In genomic region chr16:70804153-70804728, GRCh38 we compare ENCODE assay signal across 12 cellular contexts. TPM values are rescaled to one million over a fixed set of nuclear protein-coding genes. Genes with fewer than 3 reads are reported as not detected.
DNase-seq lines count a peak whose midpoint lies in the region; ATAC-seq and TF ChIP-seq lines count a peak whose summit lies in the region.
"Had no signal": no experiment of that assay in that cellular context is flagged by ENCODE, and none has a peak within 500 bp of the region (broad histone marks: within the 10 kb centered on the region; RNA-seq: fewer than 3 reads in every experiment).

No MANE protein-coding gene starts in this region.

- H3K4me3 ChIP-seq in RWPE2 (ENCODE audit: severe bottlenecking), result no peak overlapping the region
- no peak overlapping the region for H3K4me3 ChIP-seq in transverse colon
- no peak overlapping the region for H3K4me3 ChIP-seq in aorta (ENCODE audit: low read length in 2 of 2)
- no peak overlapping the region for H3K4me3 ChIP-seq in spleen

- in situ Hi-C loops in transverse colon (cut with MboI; ENCODE audit: low pct_ligation_motif_present in 1 of 4, low pct_unique_long_range_greater_than_20kb in 1 of 4, low sequenced_read_pairs in 3 of 4), result no loop called here

- peak; percentile 97 for DNase-seq in A172 (ENCODE audit: low spot score)
- DNase-seq in HCEC 1CT, result peak; percentile 94
- no peak for DNase-seq in RWPE2 (ENCODE audit: low spot score)
- DNase-seq in fibroblast of peridontal ligament (ENCODE audit: extremely low read depth), result peak; percentile 92
- DNase-seq in transverse colon, result no peak
- no peak for DNase-seq in aorta
- no peak for DNase-seq in spleen
- DNase-seq: activated T-cell treated with anti-CD3 and anti-CD28 coated beads for 4 hours, NCI-H187 had no signal

- TF ChIP-seq EP300 in transverse colon (IDR thresholded peaks at IDR 0.05; ENCODE audit: low read depth), result no peak

- intact Hi-C loops in transverse colon (cut with DNase I; ENCODE audit: low total_unique reads) (no loop called here), aorta (cut with DNase I) (no loop called here), spleen (cut with DNase I; ENCODE audit: low total_unique reads) (no loop called here)

- TF ChIP-seq CTCF in RWPE2 (IDR thresholded peaks at IDR 0.05; ENCODE audit: poor library complexity, severe bottlenecking) (no peak), transverse colon (IDR thresholded peaks at IDR 0.05) (no peak), spleen (IDR thresholded peaks at IDR 0.05 in 8 of 11, conservative IDR thresholded peaks at IDR 0.05 in 3 of 11) (no peak)

- TF ChIP-seq POLR2A in transverse colon (IDR thresholded peaks at IDR 0.05) (no peak), spleen (IDR thresholded peaks at IDR 0.05) (no peak)

- no peaks in the 10 kb centered on the region for H3K9me3 ChIP-seq in RWPE2 (ENCODE audit: severe bottlenecking)
- H3K9me3 ChIP-seq in transverse colon, result no peaks in the 10 kb centered on the region
- peaks cover 3% of the 10 kb centered on the region for H3K9me3 ChIP-seq in aorta (ENCODE audit: control insufficient read depth, low read length)
- H3K9me3 ChIP-seq in spleen, result peaks cover 0 to 10% (median 7%) of the 10 kb centered on the region in 8 donors
- H3K9me3 ChIP-seq: neutrophil had no signal

- ATAC-seq in RWPE2 (ENCODE audit: low read depth) (peak; percentile 27), aorta (ENCODE audit: low FRiP score) (no peak), GM18511 (IDR thresholded peaks at IDR 0.05; ENCODE audit: unreplicated experiment) (no peak)

- H3K4me1 ChIP-seq in RWPE2 (ENCODE audit: insufficient read depth, poor library complexity, severe bottlenecking) (peaks cover 31% of the 10 kb centered on the region), transverse colon (peaks cover 10 to 13% (median 11%) of the 10 kb centered on the region in 4 donors), aorta (ENCODE audit: control insufficient read depth in 1 of 2, insufficient read depth in 2 of 2, low read length in 2 of 2) (no peaks in the 10 kb centered on the region), spleen (peaks cover 7 to 22% (median 18%) of the 10 kb centered on the region in 6 donors)

- no peaks in the 10 kb centered on the region for H3K36me3 ChIP-seq in RWPE2 (ENCODE audit: low read depth)
- H3K36me3 ChIP-seq in transverse colon, result no peaks in the 10 kb centered on the region
- H3K36me3 ChIP-seq in aorta (ENCODE audit: control insufficient read depth in 1 of 2, insufficient read depth in 2 of 2, low read length in 1 of 2), result no peaks in the 10 kb centered on the region
- H3K36me3 ChIP-seq in spleen, result peaks cover 0 to 2% (median 0%) of the 10 kb centered on the region in 6 donors
- H3K36me3 ChIP-seq: neutrophil had no signal

- H3K27me3 ChIP-seq in RWPE2 (ENCODE audit: insufficient read depth, poor library complexity, severe bottlenecking), result no peaks in the 10 kb centered on the region
- peaks cover 5% of the 10 kb centered on the region for H3K27me3 ChIP-seq in transverse colon
- no peaks in the 10 kb centered on the region for H3K27me3 ChIP-seq in aorta (ENCODE audit: control insufficient read depth in 1 of 2, insufficient read depth in 2 of 2, low read length in 1 of 2)
- peaks cover 0 to 25% (median 0%) of the 10 kb centered on the region in 7 donors for H3K27me3 ChIP-seq in spleen (replicated peaks in 1 of 7)

- H3K27ac ChIP-seq in RWPE2 (ENCODE audit: poor library complexity, severe bottlenecking) (peak overlapping the region; percentile 84), transverse colon (no peak overlapping the region), aorta (ENCODE audit: low read depth in 1 of 2, low read length in 2 of 2) (no peak overlapping the region), spleen (no peak overlapping the region)
- H3K27ac ChIP-seq: C4-2B, neutrophil had no signal

- 72 to 75% methylated on average over 8 of the region's 8 CpGs for WGBS in transverse colon (ENCODE audit: low coverage in 1 of 2), 2 donors
- 63 to 65% methylated on average over 8 of the region's 8 CpGs for WGBS in aorta, 2 donors
- 57 to 64% (median 60%) methylated on average over 8 of the region's 8 CpGs for WGBS in spleen, 5 donors

RNA-seq across cellular contexts. Expression of gene VAC14, which starts 3.3 kb away (rescaled TPM):
- total RNA-seq in A172 (2014; rRNA removed; shearing (Covaris generic)), result 58.8 and 66.5 TPM in 2 replicates
- total RNA-seq in transverse colon, result 100 to 1,000 TPM in 1 of 4 donors, 10 to 100 TPM in 3; 37.2 to 270 (median 64.3) TPM
- total RNA-seq in aorta, result 10 to 100 TPM; 24.6 to 25.0 TPM
- 10 to 100 TPM; 19.8 to 24.8 TPM for polyA plus RNA-seq in aorta
- 10 to 100 TPM; 43.4 to 70.0 (median 55.5) TPM for total RNA-seq in spleen
- polyA plus RNA-seq in spleen, result 10 to 100 TPM; 29.1 to 35.6 (median 32.9) TPM

Comparison
In these comparisons a context has a peak if more than half of its experiments do, and no peak if none do; other contexts are left out.
1. DNase-seq: peak in A172 (single experiment), HCEC 1CT (single experiment) and fibroblast of peridontal ligament (single experiment); none in RWPE2 (single experiment), transverse colon (single experiment), aorta (0 of 2) and spleen (single experiment).